Comparison of ENCODE assay signal across 34 cellular contexts in the genomic region with DNA sequence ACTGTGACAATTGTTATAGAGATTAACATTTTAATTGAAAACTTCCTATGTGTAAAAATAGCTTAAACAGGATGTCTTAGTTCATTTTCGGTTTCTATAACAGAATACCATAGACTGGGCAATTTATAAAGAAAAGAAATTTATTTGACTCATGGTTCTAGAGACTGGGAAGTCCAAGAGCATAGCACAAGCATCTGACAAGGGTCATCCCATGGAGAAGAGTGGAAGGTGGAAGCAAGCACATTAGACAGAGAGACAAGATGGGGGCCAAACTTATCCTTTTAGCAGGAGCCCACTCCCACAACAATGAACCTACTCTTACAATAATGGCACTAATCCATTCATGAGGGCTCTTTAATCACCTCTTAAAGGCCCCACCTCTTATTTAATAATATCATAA.
"Had no signal": no experiment of that assay in that cellular context is flagged by ENCODE, and none has a peak within 500 bp of the region (broad histone marks: within the 10 kb centered on the region; RNA-seq: fewer than 3 reads in every experiment).

No MANE protein-coding gene starts in this region.

- H3K4me2 ChIP-seq: KMS-11 had no signal

- H3K9ac ChIP-seq: KMS-11 had no signal

- H3K36me3 ChIP-seq: MG63 had no signal

- H3K27me3 ChIP-seq: MG63 had no signal

- H3K27ac ChIP-seq: KMS-11 had no signal

- DNase-seq: Karpas-422, Kasumi-1, MG63, MM.1S, MV-4-11, NCI-H1048, NCI-H1092, NCI-H1092 treated with DMSO at 0.1 percent for 48 hours, NCI-H1105, NCI-H1105 treated with DMSO at 0.1 percent for 48 hours, NCI-H1417, NCI-H1417 treated with DMSO at 0.1 percent for 48 hours, NCI-H1436, NCI-H1436 treated with DMSO at 0.1 percent for 48 hours, NCI-H146, NCI-H1694, NCI-H1694 treated with DMSO at 0.1 percent for 48 hours, NCI-H187, NCI-H187 treated with DMSO at 0.1 percent for 48 hours, NCI-H1930, NCI-H2029, NCI-H2029 treated with DMSO at 0.1 percent for 48 hours, NCI-H2081, NCI-H2081 treated with DMSO at 0.1 percent for 48 hours, NCI-H2107, NCI-H2171, NCI-H2171 treated with DMSO at 0.1 percent for 48 hours, NCI-H2227 treated with DMSO at 0.1 percent for 48 hours, NCI-H226, NCI-H345, NCI-H446, NCI-H446 treated with DMSO at 0.1 percent for 48 hours, NCI-H510A had no signal

- H3K4me3 ChIP-seq: MG63 had no signal
